Comparison of ENCODE assay signal across 9 cellular contexts in genomic region chr15:39472661-39473657, GRCh38.
DNase-seq lines count a peak whose midpoint lies in the region; ATAC-seq and TF ChIP-seq lines count a peak whose summit lies in the region.
"Had no signal": no experiment of that assay in that cellular context is flagged by ENCODE, and none has a peak within 500 bp of the region (broad histone marks: within the 10 kb centered on the region; RNA-seq: fewer than 3 reads in every experiment).

No MANE protein-coding gene starts in this region.

- H3K4me3 ChIP-seq in HFF-Myc (replicated peaks; ENCODE audit: low read depth, low read length): no peak overlapping the region
- H3K4me3 ChIP-seq in lower leg skin (ENCODE audit: low read depth, poor library complexity, severe bottlenecking): no peak overlapping the region
- H3K4me3 ChIP-seq in suprapubic skin: no peak overlapping the region
- no peak overlapping the region for H3K4me3 ChIP-seq in Caco-2 (ENCODE audit: low read depth, low read length)

- no peaks in the 10 kb centered on the region for H3K9me3 ChIP-seq in suprapubic skin
- no peaks in the 10 kb centered on the region for H3K9me3 ChIP-seq in Caco-2

- peaks cover 2% of the 10 kb centered on the region for H3K27me3 Mint-ChIP-seq in dendritic cell treated with granulocyte-macrophage colony-stimulating factor and Interleukin-4, amounts not matched to agents 40 ng/mL and 50 ng/mL, for 4 days
- peaks cover 8 to 17% of the 10 kb centered on the region in 2 donors for H3K27me3 Mint-ChIP-seq in effector memory CD8-positive, alpha-beta T cell
- H3K27me3 Mint-ChIP-seq in Caco-2 (ENCODE audit: insufficient read depth, unreplicated experiment): no peaks in the 10 kb centered on the region

- H3K27me3 ChIP-seq in suprapubic skin (no peaks in the 10 kb centered on the region), Caco-2 (replicated peaks; ENCODE audit: control insufficient read depth, insufficient read depth, low read length) (no peaks in the 10 kb centered on the region)

- TF ChIP-seq POLR2A in lower leg skin (IDR thresholded peaks at IDR 0.05) (no peak), suprapubic skin (IDR thresholded peaks at IDR 0.05) (peak in 1 of 2 donors; percentile 12)

- TF ChIP-seq CTCF in HFF-Myc (IDR thresholded peaks at IDR 0.05; ENCODE audit: low read depth, low read length, missing control alignments): no peak
- TF ChIP-seq CTCF in lower leg skin (IDR thresholded peaks at IDR 0.05): no peak
- no peak for TF ChIP-seq CTCF in suprapubic skin (IDR thresholded peaks at IDR 0.05)
- TF ChIP-seq CTCF in Caco-2 (IDR thresholded peaks at IDR 0.05; ENCODE audit: insufficient read depth in 1 of 2, low read depth in 1 of 2, low read length in 1 of 2, severe bottlenecking in 1 of 2, unreplicated experiment in 1 of 2): no peak

- no TSS peak for BruUV-seq in Caco-2 (replicated peaks; lab: Mats Ljungman, UMichigan)

- DNase-seq in HFF-Myc (ENCODE audit: extremely low read depth, low read depth) (peak; percentile 99), lower leg skin (ENCODE audit: low spot score in 2 of 2) (peak; percentile 67 to 91), suprapubic skin (ENCODE audit: low spot score in 2 of 2) (peak; percentile 88), Caco-2 (no peak), NCI-H1105 treated with DMSO at 0.1 percent for 48 hours (lab: John Stamatoyannopoulos, UW) (no peak)
- no peak for DNase-seq in effector memory CD8-positive, alpha-beta T cell
- DNase-seq: activated CD8-positive, alpha-beta memory T cell treated with anti-CD3 and anti-CD28 coated beads, Interleukin-2, amount 50 U/mL, for 48 hours had no signal

- H3K36me3 Mint-ChIP-seq in dendritic cell treated with granulocyte-macrophage colony-stimulating factor and Interleukin-4, amounts not matched to agents 40 ng/mL and 50 ng/mL, for 4 days (ENCODE audit: low read depth): no peaks in the 10 kb centered on the region
- no peaks in the 10 kb centered on the region for H3K36me3 Mint-ChIP-seq in effector memory CD8-positive, alpha-beta T cell (ENCODE audit: insufficient read depth)
- no peaks in the 10 kb centered on the region for H3K36me3 Mint-ChIP-seq in Caco-2 (ENCODE audit: insufficient read depth, unreplicated experiment)

- TF ChIP-seq EP300 in suprapubic skin (IDR thresholded peaks at IDR 0.05): peak; percentile 88

- ATAC-seq in effector memory CD8-positive, alpha-beta T cell (replicated peaks): no peak
- no peak for ATAC-seq in GM18517 (IDR thresholded peaks at IDR 0.05; ENCODE audit: unreplicated experiment)

- peak overlapping the region; percentile 75 for H3K27ac Mint-ChIP-seq in dendritic cell treated with granulocyte-macrophage colony-stimulating factor and Interleukin-4, amounts not matched to agents 40 ng/mL and 50 ng/mL, for 4 days
- no peak overlapping the region for H3K27ac Mint-ChIP-seq in effector memory CD8-positive, alpha-beta T cell
- no peak overlapping the region for H3K27ac Mint-ChIP-seq in Caco-2 (ENCODE audit: unreplicated experiment)

- H3K36me3 ChIP-seq in suprapubic skin (no peaks in the 10 kb centered on the region), Caco-2 (ENCODE audit: control insufficient read depth, insufficient read depth, low read length) (no peaks in the 10 kb centered on the region)

- POLR2A ChIA-PET in Caco-2 (lab: Charles Lee): no interaction called here

- H3K4me1 ChIP-seq in suprapubic skin: peaks cover 5% of the 10 kb centered on the region
- peaks cover 10% of the 10 kb centered on the region for H3K4me1 ChIP-seq in Caco-2

- no peaks in the 10 kb centered on the region for H3K9me3 Mint-ChIP-seq in dendritic cell treated with granulocyte-macrophage colony-stimulating factor and Interleukin-4, amounts not matched to agents 40 ng/mL and 50 ng/mL, for 4 days
- no peaks in the 10 kb centered on the region for H3K9me3 Mint-ChIP-seq in effector memory CD8-positive, alpha-beta T cell
- peaks cover 11% of the 10 kb centered on the region for H3K9me3 Mint-ChIP-seq in Caco-2 (ENCODE audit: unreplicated experiment)

- intact Hi-C loops in dendritic cell treated with granulocyte-macrophage colony-stimulating factor and Interleukin-4, amounts not matched to agents 40 ng/mL and 50 ng/mL, for 4 days (cut with micrococcal nuclease): loop anchor here (5.0 kb wide), 1 partner anchor 36 kb away; no protein-coding TSS in a partner anchor
- intact Hi-C loops in lower leg skin (cut with DNase I; ENCODE audit: low total_unique reads): no loop called here
- intact Hi-C loops in Caco-2 (cut with micrococcal nuclease; ENCODE audit: unreplicated experiment): no loop called here

- CTCF ChIA-PET in Caco-2 (lab: Charles Lee): no interaction called here

- H3K4me1 Mint-ChIP-seq in dendritic cell treated with granulocyte-macrophage colony-stimulating factor and Interleukin-4, amounts not matched to agents 40 ng/mL and 50 ng/mL, for 4 days (ENCODE audit: low read depth): peaks cover 55% of the 10 kb centered on the region
- H3K4me1 Mint-ChIP-seq in effector memory CD8-positive, alpha-beta T cell (ENCODE audit: low read depth in 2 of 2): no peaks in the 10 kb centered on the region
- peaks cover 7% of the 10 kb centered on the region for H3K4me1 Mint-ChIP-seq in Caco-2 (ENCODE audit: low read depth, unreplicated experiment)

- WGBS in lower leg skin, 2 donors: 65 to 68% methylated on average over 15 of the region's 15 CpGs
- WGBS in suprapubic skin: 60% methylated on average over 15 of the region's 15 CpGs

- no peak overlapping the region for H3K4me3 Mint-ChIP-seq in dendritic cell treated with granulocyte-macrophage colony-stimulating factor and Interleukin-4, amounts not matched to agents 40 ng/mL and 50 ng/mL, for 4 days
- H3K4me3 Mint-ChIP-seq in effector memory CD8-positive, alpha-beta T cell: no peak overlapping the region
- no peak overlapping the region for H3K4me3 Mint-ChIP-seq in Caco-2 (ENCODE audit: unreplicated experiment)

- H3K27ac ChIP-seq in suprapubic skin: peak overlapping the region; percentile 79

Comparison
In these comparisons a context has a peak if more than half of its experiments do, and no peak if none do; other contexts are left out.
1. DNase-seq: peak in HFF-Myc (single experiment), lower leg skin (2 of 2) and suprapubic skin (2 of 2); none in effector memory CD8-positive, alpha-beta T cell (0 of 3), Caco-2 (0 of 2) and NCI-H1105 treated with DMSO at 0.1 percent for 48 hours (single experiment).